Comparison of ENCODE assay signal across 25 cellular contexts in genomic region chr20:25173886-25174308, GRCh38. TPM values are rescaled to one million over a fixed set of nuclear protein-coding genes. Genes with fewer than 3 reads are reported as not detected.
A peak's percentile ranks its signal among the peaks of the same experiment; 100 is the strongest.
DNase-seq lines count a peak whose midpoint lies in the region; ATAC-seq, FAIRE-seq and TF ChIP-seq lines count a peak whose summit lies in the region.
"Had no signal": no experiment of that assay in that cellular context is flagged by ENCODE, and none has a peak within 500 bp of the region (broad histone marks: within the 10 kb centered on the region; RNA-seq: fewer than 3 reads in every experiment).

No MANE protein-coding gene starts in this region.

- TF ChIP-seq EP300 in A549 (IDR thresholded peaks at IDR 0.05): no peak

- TF ChIP-seq RAD21 in A549 (conservative IDR thresholded peaks at IDR 0.05 in 1 of 2, IDR thresholded peaks at IDR 0.05 in 1 of 2): no peak

- TF ChIP-seq CTCF in A549 (IDR thresholded peaks at IDR 0.05) (no peak), WTC11 (IDR thresholded peaks at IDR 0.05) (no peak)

- intact Hi-C loops in left colon (cut with DNase I, micrococcal nuclease): loop anchor here (10.0 kb wide), 1 partner anchor 179 kb away; the partner anchor contains the start of gene APMAP (in 2 of the 2)

- peaks cover 34% of the 10 kb centered on the region for H3K27me3 Mint-ChIP-seq in WTC11 (ENCODE audit: low read depth)

- H3K27ac Mint-ChIP-seq in WTC11: no peak overlapping the region
- H3K27ac Mint-ChIP-seq: CD4-positive, CD25-positive, alpha-beta regulatory T cell had no signal

- peaks cover 31% of the 10 kb centered on the region for H3K9me3 Mint-ChIP-seq in WTC11
- H3K9me3 Mint-ChIP-seq: CD4-positive, CD25-positive, alpha-beta regulatory T cell had no signal

- no peak overlapping the region for H3K4me3 Mint-ChIP-seq in WTC11
- H3K4me3 Mint-ChIP-seq: CD4-positive, CD25-positive, alpha-beta regulatory T cell had no signal

- H3K4me3 ChIP-seq in A549: no peak overlapping the region

- POLR2A ChIA-PET in A549 (lab: Yijun Ruan, JAX) (no interaction called here), WTC11 (lab: Charles Lee) (no interaction called here)

- H3K27ac ChIP-seq in A549: peak overlapping the region in 1 of 2 experiments; percentile 26; a peak in 3 of 6 replicates
- H3K27ac ChIP-seq: KMS-11 had no signal

- CTCF ChIA-PET in A549 (lab: Yijun Ruan, JAX) (interaction anchor here (0.6 to 2.1 kb wide), 6 partner anchors 9 to 1236 kb away, joined by 3 to 10 read pairs (median 3); no protein-coding TSS in a partner anchor), WTC11 (lab: Charles Lee) (no interaction called here)

- 0 out of 2 replicates have a peak, but pooled peaks cover 6% of the 10 kb centered on the region for H3K36me3 Mint-ChIP-seq in WTC11
- H3K36me3 Mint-ChIP-seq: CD4-positive, CD25-positive, alpha-beta regulatory T cell had no signal

- FAIRE-seq in A549 (lab: Jason Lieb, UNC): no peak
- FAIRE-seq: GM12892, HTR-8/SVneo had no signal

- no peak for ATAC-seq in A549
- ATAC-seq in WTC11: no peak
- ATAC-seq in left colon: peak; percentile 59
- no peak for ATAC-seq in GM18907 (IDR thresholded peaks at IDR 0.05; ENCODE audit: unreplicated experiment)
- ATAC-seq: SK-N-SH treated with all-trans-retinoic acid at 6 μM for 48 hours had no signal

- peaks cover 34% of the 10 kb centered on the region for H3K4me1 ChIP-seq in A549

- no peaks in the 10 kb centered on the region for H3K9me3 ChIP-seq in A549

- H3K4me1 Mint-ChIP-seq in WTC11: no peaks in the 10 kb centered on the region
- H3K4me1 Mint-ChIP-seq: CD4-positive, CD25-positive, alpha-beta regulatory T cell had no signal

- no peak for DNase-seq in A549 (ENCODE audit: low read depth in 1 of 2, low spot score in 1 of 2)
- DNase-seq in LHCN-M2 (ENCODE audit: low read depth): peak; percentile 22
- DNase-seq in WTC11 (ENCODE audit: low spot score): no peak
- DNase-seq in left colon: no peak
- no peak for DNase-seq in SIG-M5 treated with dmso at 0.1 percent for 504 hours (lab: John Stamatoyannopoulos, UW; ENCODE audit: unreplicated experiment)
- DNase-seq in SK-N-DZ (ENCODE audit: low spot score): no peak
- DNase-seq in dermis blood vessel endothelial cell: no peak
- DNase-seq: CD4-positive, CD25-positive, alpha-beta regulatory T cell; COR-L47; DMS 273 treated with DMSO at 0.1 percent for 48 hours; GOT3; HCEC 1CT; IMR-90; NCI-H1694; NCI-H2081; NCI-H2171; NCI-H345; NCI-H524; NCI-H774; SHP77 treated with DMSO at 0.1 percent for 48 hours had no signal

- peak overlapping the region; percentile 26; the same call in 2 of the 3 replicates for H3K4me2 ChIP-seq in A549
- H3K4me2 ChIP-seq: KMS-11 had no signal

- no peak for TF ChIP-seq POLR2A in A549 (IDR thresholded peaks at IDR 0.05; ENCODE audit: low read length)

TF ChIP-seq in A549, 52 proteins besides CTCF, POLR2A, EP300 and RAD21:
- TF ChIP-seq FOSL2 (IDR thresholded peaks at IDR 0.05) (no peak), FOSL2 (CRISPR knock-in tag; IDR thresholded peaks at IDR 0.05) (peak; percentile 20; the same call in 1 of the 2 replicates), SREBF2 (IDR thresholded peaks at IDR 0.05) (no peak)

TF ChIP-seq in WTC11, 78 proteins besides CTCF, POLR2A, EP300 and RAD21:
- TF ChIP-seq HMGA2 (CRISPR knock-in tag; IDR thresholded peaks at IDR 0.05) (no peak), GABPB1 (CRISPR knock-in tag; IDR thresholded peaks at IDR 0.05) (0 out of 2 replicates have a peak, but pooled peaks have one; percentile 14)

RNA-seq across cellular contexts. Expression of gene ENTPD6, which starts 21.6 kb away (rescaled TPM):
- polyA plus RNA-seq in A549 (2011; rRNA removed) (85.7 and 95.4 TPM in 2 replicates), A549 (2017; fragmentation: RNase III; extraction: RNeasy Plus Mini Kit Qiagen cat#74134 plus additional on column Dnase treatment) (86.9 to 90.0 TPM (median 87.0 TPM) in 3 replicates)
- polyA plus RNA-seq in A549 (2012; cell fraction: cytosol; rRNA removed): 121 and 136 TPM in 2 replicates
- polyA plus RNA-seq in A549 (2012; cell fraction: nucleus; rRNA removed): 433 and 486 TPM in 2 replicates
- polyA minus RNA-seq in A549 (2011; rRNA and poly(A)+ RNA removed): 77.7 and 83.6 TPM in 2 replicates
- total RNA-seq in LHCN-M2 (2014; rRNA removed) (53.7 and 57.9 TPM in 2 replicates), WTC11 (2021) (41.1 to 56.9 TPM (median 47.4 TPM) in 3 replicates), left colon (100 to 1,000 TPM; 135 to 157 TPM), dermis blood vessel endothelial cell (65.8 and 70.8 TPM in 2 replicates)
- polyA plus RNA-seq in LHCN-M2 (2012): 36.0 TPM
- polyA plus RNA-seq in SK-N-DZ (2014; cell fraction: cytosol; rRNA removed): 58.0 and 61.2 TPM in 2 replicates
- polyA plus RNA-seq in SK-N-DZ (2014; cell fraction: nucleus; rRNA removed): 253 and 269 TPM in 2 replicates
